21 cellular contexts compared by ENCODE assay signal in genomic region chr3:175713263-175713662, GRCh38.
A peak's percentile ranks its signal among the peaks of the same experiment; 100 is the strongest.
DNase-seq lines count a peak whose midpoint lies in the region; ATAC-seq and TF ChIP-seq lines count a peak whose summit lies in the region.
"Had no signal": no experiment of that assay in that cellular context is flagged by ENCODE, and none has a peak within 500 bp of the region (broad histone marks: within the 10 kb centered on the region; RNA-seq: fewer than 3 reads in every experiment).

No MANE protein-coding gene starts in this region.

- H3K36me3 Mint-ChIP-seq in osteocyte (ENCODE audit: unreplicated experiment), result no peaks in the 10 kb centered on the region
- H3K36me3 Mint-ChIP-seq: CD4-positive, CD25-positive, alpha-beta regulatory T cell had no signal

- H2AFZ ChIP-seq in SK-N-SH (ENCODE audit: low read depth), result no peak overlapping the region

- H3K4me3 ChIP-seq in SK-N-SH (ENCODE audit: low read depth in 2 of 2, low read length in 1 of 2) (no peak overlapping the region), choroid plexus epithelial cell (ENCODE audit: low read depth, low read length) (no peak overlapping the region), left lung (no peak overlapping the region), ovary (no peak overlapping the region)
- H3K4me3 ChIP-seq: HAP-1, MG63 had no signal

- H3K36me3 ChIP-seq in SK-N-SH (replicated peaks in 1 of 2; ENCODE audit: control insufficient read depth in 1 of 2, insufficient read depth in 2 of 2, low read length in 1 of 2), result no peaks in the 10 kb centered on the region
- no peaks in the 10 kb centered on the region for H3K36me3 ChIP-seq in left lung
- H3K36me3 ChIP-seq in ovary, result no peaks in the 10 kb centered on the region
- H3K36me3 ChIP-seq: HAP-1, MG63 had no signal

- no peaks in the 10 kb centered on the region for H3K27me3 ChIP-seq in SK-N-SH (ENCODE audit: insufficient read depth)
- H3K27me3 ChIP-seq in left lung, result no peaks in the 10 kb centered on the region
- H3K27me3 ChIP-seq in ovary, result no peaks in the 10 kb centered on the region
- H3K27me3 ChIP-seq: MG63 had no signal

- H3K27ac ChIP-seq in SK-N-SH (ENCODE audit: low read depth in 2 of 2, low read length in 1 of 2), result no peak overlapping the region
- no peak overlapping the region for H3K27ac ChIP-seq in left lung
- no peak overlapping the region for H3K27ac ChIP-seq in ovary
- H3K27ac ChIP-seq: 22Rv1 had no signal

- TF ChIP-seq POLR2A in ovary (IDR thresholded peaks at IDR 0.05), result no peak

- DNase-seq in SK-N-SH (no peak), choroid plexus epithelial cell (ENCODE audit: low read depth) (peak; percentile 8), osteocyte (ENCODE audit: extremely low spot score, unreplicated experiment) (no peak), left lung (no peak), ovary (no peak)
- no peak for DNase-seq in stimulated activated CD4-positive, alpha-beta T cell treated with anti-CD3 and anti-CD28 coated beads, Interleukin-4, amount 100 ng/mL, for 4 hours
- DNase-seq: ACHN; CD4-positive, CD25-positive, alpha-beta regulatory T cell; DMS153; DND-41; GOT3; KG1; MG63; NCI-H1105 treated with DMSO at 0.1 percent for 48 hours; NCI-H2029; NCI-H446; NCI-H524 treated with DMSO at 0.1 percent for 48 hours; NCI-H774 had no signal

- peak overlapping the region; percentile 35 for H3K27ac Mint-ChIP-seq in osteocyte (ENCODE audit: unreplicated experiment)
- H3K27ac Mint-ChIP-seq: CD4-positive, CD25-positive, alpha-beta regulatory T cell had no signal

- no peaks in the 10 kb centered on the region for H3K27me3 Mint-ChIP-seq in osteocyte (ENCODE audit: unreplicated experiment)
- H3K27me3 Mint-ChIP-seq: CD4-positive, CD25-positive, alpha-beta regulatory T cell had no signal

- ATAC-seq in SK-N-SH treated with all-trans-retinoic acid at 6 μM for 48 hours, result peak; percentile 34; the same call in 1 of the 3 replicates
- ATAC-seq in left lung, result no peak

- no peaks in the 10 kb centered on the region for H3K9me2 ChIP-seq in SK-N-SH

- H3K4me1 Mint-ChIP-seq in osteocyte (ENCODE audit: unreplicated experiment), result peaks cover 36% of the 10 kb centered on the region
- H3K4me1 Mint-ChIP-seq: CD4-positive, CD25-positive, alpha-beta regulatory T cell had no signal

- no peaks in the 10 kb centered on the region for H3K79me2 ChIP-seq in SK-N-SH (ENCODE audit: insufficient read depth)

- CTCF ChIA-PET in SK-N-SH (lab: Yijun Ruan, JAX), result no interaction called here

- H4K20me1 ChIP-seq in SK-N-SH (ENCODE audit: insufficient read depth), result no peaks in the 10 kb centered on the region

- H3K9ac ChIP-seq in SK-N-SH, result no peak overlapping the region

- TF ChIP-seq EP300 in SK-N-SH (IDR thresholded peaks at IDR 0.05; ENCODE audit: borderline replicate concordance in 1 of 2, low read depth in 1 of 2, low read length in 1 of 2) (no peak), ovary (IDR thresholded peaks at IDR 0.05) (no peak)

- peaks cover 7% of the 10 kb centered on the region for H3F3A ChIP-seq in SK-N-SH (replicated peaks; ENCODE audit: insufficient read depth)

- intact Hi-C loops in left lung (cut with DNase I) (no loop called here), ovary (cut with DNase I) (no loop called here)

- POLR2A ChIA-PET in SK-N-SH (lab: Yijun Ruan, JAX), result no interaction called here

- H3K4me2 ChIP-seq in SK-N-SH, result no peak overlapping the region

- no peaks in the 10 kb centered on the region for H3K9me3 Mint-ChIP-seq in osteocyte (ENCODE audit: unreplicated experiment)

- H3K4me1 ChIP-seq in SK-N-SH (ENCODE audit: control insufficient read depth in 1 of 2, insufficient read depth in 2 of 2, low read depth in 1 of 2, low read length in 1 of 2) (no peaks in the 10 kb centered on the region; a peak in 1 of 4 replicates), left lung (no peaks in the 10 kb centered on the region), ovary (ENCODE audit: insufficient read depth) (no peaks in the 10 kb centered on the region)
- H3K4me1 ChIP-seq: HAP-1 had no signal

- H3K4me3 Mint-ChIP-seq in osteocyte (ENCODE audit: unreplicated experiment), result no peak overlapping the region
- H3K4me3 Mint-ChIP-seq: CD4-positive, CD25-positive, alpha-beta regulatory T cell had no signal

- no peak for TF ChIP-seq RAD21 in SK-N-SH (IDR thresholded peaks at IDR 0.05; ENCODE audit: low read length)

- TF ChIP-seq CTCF in SK-N-SH (IDR thresholded peaks at IDR 0.05), result no peak
- TF ChIP-seq CTCF in choroid plexus epithelial cell (conservative IDR thresholded peaks at IDR 0.05; ENCODE audit: low read depth, low read length), result no peak
- no peak for TF ChIP-seq CTCF in osteocyte (IDR thresholded peaks at IDR 0.05)
- no peak for TF ChIP-seq CTCF in left lung (IDR thresholded peaks at IDR 0.05)
- TF ChIP-seq CTCF in ovary (IDR thresholded peaks at IDR 0.05), result no peak

- H3K9me3 ChIP-seq in SK-N-SH (no peaks in the 10 kb centered on the region), left lung (peaks cover 0 to 4% of the 10 kb centered on the region in 2 donors), ovary (no peaks in the 10 kb centered on the region)
- H3K9me3 ChIP-seq: HAP-1, MG63 had no signal

TF ChIP-seq in SK-N-SH treated with all-trans-retinoic acid at 6 μM for 48 hours, 23 proteins besides CTCF, POLR2A, EP300 and RAD21 (continues in another document):
- TF ChIP-seq PPARA (CRISPR knock-in tag; IDR thresholded peaks at IDR 0.05; ENCODE audit: borderline replicate concordance), result no peak
- no peak for TF ChIP-seq BACH2 (CRISPR knock-in tag; IDR thresholded peaks at IDR 0.05; ENCODE audit: borderline replicate concordance)
- TF ChIP-seq PATZ1 (CRISPR knock-in tag; IDR thresholded peaks at IDR 0.05; ENCODE audit: borderline replicate concordance), result no peak
- no peak for TF ChIP-seq ZNF565 (CRISPR knock-in tag; conservative IDR thresholded peaks at IDR 0.05; ENCODE audit: low read depth)
- no peak for TF ChIP-seq POU6F1 (CRISPR knock-in tag; IDR thresholded peaks at IDR 0.05; ENCODE audit: borderline replicate concordance, low read depth)

TF ChIP-seq in SK-N-SH, 30 proteins besides CTCF, POLR2A, EP300 and RAD21 (continues in another document):
- no peak for TF ChIP-seq MXI1 (IDR thresholded peaks at IDR 0.05; ENCODE audit: low read depth, low read length)
- no peak for TF ChIP-seq FOXM1 (IDR thresholded peaks at IDR 0.05; ENCODE audit: low read depth)
- TF ChIP-seq GABPA (IDR thresholded peaks at IDR 0.05; ENCODE audit: low read depth), result no peak
- no peak for TF ChIP-seq TAF1 (IDR thresholded peaks at IDR 0.05; ENCODE audit: borderline replicate concordance, low read depth, low read length)
- TF ChIP-seq EZH2phosphoT487 (IDR thresholded peaks at IDR 0.05; ENCODE audit: borderline replicate concordance, low read depth), result no peak
- no peak for TF ChIP-seq RCOR1 (IDR thresholded peaks at IDR 0.05; ENCODE audit: low read length)
- no peak for TF ChIP-seq RFX5 (IDR thresholded peaks at IDR 0.05; ENCODE audit: low read length)
- no peak for TF ChIP-seq FOXJ3 (CRISPR knock-in tag; IDR thresholded peaks at IDR 0.05)
- no peak for TF ChIP-seq IRF3 (IDR thresholded peaks at IDR 0.05; ENCODE audit: low read depth, low read length)
- TF ChIP-seq ZBTB33 (IDR thresholded peaks at IDR 0.05; ENCODE audit: borderline replicate concordance, low read depth), result no peak
- no peak for TF ChIP-seq REST (IDR thresholded peaks at IDR 0.05; ENCODE audit: low read depth, low read length)
